ENCODE assay signal across 9 cellular contexts in the genomic region with DNA sequence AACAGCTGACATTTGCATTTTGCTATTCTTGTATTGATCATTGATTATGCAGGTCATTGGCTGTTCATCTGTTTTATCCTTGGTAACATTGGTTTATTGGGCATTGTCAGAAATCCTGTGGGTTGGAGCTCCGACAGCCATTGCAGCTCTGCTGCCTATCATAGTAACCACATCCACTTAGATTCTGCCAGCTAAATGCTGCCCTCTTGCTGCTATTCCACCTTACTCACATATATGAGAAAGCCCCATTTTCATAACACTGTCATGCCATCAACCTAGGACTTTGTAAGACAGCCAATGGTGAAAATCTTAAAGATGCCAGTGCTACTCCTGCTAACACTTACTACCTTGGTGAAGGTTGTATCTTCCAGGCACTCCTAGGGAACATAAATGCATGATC.
DNase-seq lines count a peak whose midpoint lies in the region; ATAC-seq and TF ChIP-seq lines count a peak whose summit lies in the region.
"Had no signal": no experiment of that assay in that cellular context is flagged by ENCODE, and none has a peak within 500 bp of the region (broad histone marks: within the 10 kb centered on the region; RNA-seq: fewer than 3 reads in every experiment).

No MANE protein-coding gene starts in this region.

- CTCF ChIA-PET in mammary epithelial cell (lab: Charles Lee; ENCODE audit: low non-redundant PET): interaction anchor here (0.5 to 1.0 kb wide), 3 partner anchors 52 to 284 kb away, joined by 3 to 4 read pairs (median 3); no protein-coding TSS in a partner anchor

- no peak for TF ChIP-seq POLR2A in prostate gland (IDR thresholded peaks at IDR 0.05)

- in situ Hi-C loops in mammary epithelial cell (cut with MboI; ENCODE audit: low sequenced_read_pairs in 2 of 2): no loop called here

- no peaks in the 10 kb centered on the region for H3K4me1 ChIP-seq in mammary epithelial cell (ENCODE audit: insufficient read depth, low read length)
- H3K4me1 ChIP-seq in prostate gland (replicated peaks): peaks cover 2% of the 10 kb centered on the region
- H3K4me1 ChIP-seq: Caco-2 had no signal

- no peak overlapping the region for H3K4me3 ChIP-seq in mammary epithelial cell (replicated peaks in 1 of 3; ENCODE audit: insufficient read depth in 1 of 3, low read depth in 2 of 3, low read length in 3 of 3)
- no peak overlapping the region for H3K4me3 ChIP-seq in prostate gland

- no peaks in the 10 kb centered on the region for H3K9me3 ChIP-seq in mammary epithelial cell (replicated peaks; ENCODE audit: insufficient read depth, low read length)
- H3K9me3 ChIP-seq in prostate gland: no peaks in the 10 kb centered on the region
- H3K9me3 ChIP-seq: Caco-2 had no signal

- no peaks in the 10 kb centered on the region for H3K27me3 ChIP-seq in mammary epithelial cell (ENCODE audit: insufficient read depth, low read length)
- H3K27me3 ChIP-seq in prostate gland (replicated peaks; ENCODE audit: insufficient read depth): no peaks in the 10 kb centered on the region

- H3K27ac ChIP-seq in mammary epithelial cell (ENCODE audit: insufficient read depth, low read depth, low read length) (no peak overlapping the region), prostate gland (no peak overlapping the region)

- no peak overlapping the region for H3K9ac ChIP-seq in mammary epithelial cell (ENCODE audit: insufficient read depth, low read length)

- H3K36me3 ChIP-seq in mammary epithelial cell (ENCODE audit: insufficient read depth, low read length) (no peaks in the 10 kb centered on the region), prostate gland (no peaks in the 10 kb centered on the region)

- dilution Hi-C loops in mammary epithelial cell (cut with HindIII; ENCODE audit: low sequenced_read_pairs): no loop called here

- no peak overlapping the region for H3K4me2 ChIP-seq in mammary epithelial cell (ENCODE audit: insufficient read depth, low read depth, low read length)

- ATAC-seq in GM18873 (IDR thresholded peaks at IDR 0.05; ENCODE audit: low FRiP score, unreplicated experiment) (no peak), HG03565 (IDR thresholded peaks at IDR 0.05; ENCODE audit: unreplicated experiment) (no peak)

- WGBS in mammary epithelial cell (ENCODE audit: low coverage, missing lambda C conversion rate): 29% methylated on average over 1 of the region's 1 CpG
- 27% methylated on average over 1 of the region's 1 CpG for WGBS in prostate gland

- DNase-seq in NCI-H82 (lab: John Stamatoyannopoulos, UW): peak; percentile 14
- no peak for DNase-seq in NCI-H82 treated with DMSO at 0.1 percent for 48 hours (lab: John Stamatoyannopoulos, UW; ENCODE audit: unreplicated experiment)
- peak; percentile 21 for DNase-seq in mammary epithelial cell
- DNase-seq in prostate gland (ENCODE audit: low spot score): no peak
- DNase-seq in activated T-cell treated with anti-CD3 and anti-CD28 coated beads, Interleukin-2, amount 50 U/mL, for 1 hour: no peak

- H3K79me2 ChIP-seq in mammary epithelial cell (ENCODE audit: insufficient read depth, low read length): no peaks in the 10 kb centered on the region

- intact Hi-C loops in mammary epithelial cell (cut with micrococcal nuclease): loop anchor here (1.0 kb wide), 1 partner anchor 33 kb away; no protein-coding TSS in a partner anchor
- intact Hi-C loops in prostate gland (cut with DNase I): no loop called here

- no peaks in the 10 kb centered on the region for H4K20me1 ChIP-seq in mammary epithelial cell (ENCODE audit: insufficient read depth, low read length)

- H2AFZ ChIP-seq in mammary epithelial cell (ENCODE audit: low read depth, low read length): no peak overlapping the region

- TF ChIP-seq CTCF in LNCAP (IDR thresholded peaks at IDR 0.05): peak; percentile 57
- TF ChIP-seq CTCF in mammary epithelial cell (conservative IDR thresholded peaks at IDR 0.05 in 1 of 2, IDR thresholded peaks at IDR 0.05 in 1 of 2; ENCODE audit: extremely low read depth in 1 of 2, insufficient read depth in 1 of 2, low read depth in 1 of 2, low read length in 2 of 2): peak; percentile 43 to 56
- TF ChIP-seq CTCF in prostate gland (IDR thresholded peaks at IDR 0.05): peak in 3 of 4 experiments; percentile 20 to 46 (median 33)

- BruUV-seq in mammary epithelial cell (replicated peaks; lab: Mats Ljungman, UMichigan): no TSS peak

Comparison
In these comparisons a context has a peak if more than half of its experiments do, and no peak if none do; other contexts are left out.
1. DNase-seq: peak in NCI-H82 (single experiment) and mammary epithelial cell (single experiment); none in NCI-H82 treated with DMSO at 0.1 percent for 48 hours (single experiment), prostate gland (single experiment) and activated T-cell treated with anti-CD3 and anti-CD28 coated beads, Interleukin-2, amount 50 U/mL, for 1 hour (single experiment).
2. Peak in every context shown above with its lines, with median percentiles within 50 percentile points of each other: CTCF ChIP-seq.